In genomic region chr7:32577421-32577820, GRCh38 we compare ENCODE assay signal across 24 cellular contexts.
DNase-seq lines count a peak whose midpoint lies in the region; ATAC-seq, FAIRE-seq and TF ChIP-seq lines count a peak whose summit lies in the region.
"Had no signal": no experiment of that assay in that cellular context is flagged by ENCODE, and none has a peak within 500 bp of the region (broad histone marks: within the 10 kb centered on the region; RNA-seq: fewer than 3 reads in every experiment).

No MANE protein-coding gene starts in this region.

- in situ Hi-C loops in HepG2 (cut with HindIII; ENCODE audit: extremely low pct_ligation_motif_present, low pct_unique_long_range_greater_than_20kb): no loop called here

- no peaks in the 10 kb centered on the region for H3K27me3 Mint-ChIP-seq in naive thymus-derived CD4-positive, alpha-beta T cell
- H3K27me3 Mint-ChIP-seq in activated CD4-positive, alpha-beta T cell treated with anti-CD3 and anti-CD28 coated beads, Interleukin-2, amount 10 ng/mL, durations not matched to agents 7 days and 5 days: no peaks in the 10 kb centered on the region
- H3K27me3 Mint-ChIP-seq: CD4-positive, CD25-positive, alpha-beta regulatory T cell; IgD-negative memory B cell; T-cell had no signal

- H2AFZ ChIP-seq in HepG2 (ENCODE audit: low read length) (no peak overlapping the region), SK-N-SH (ENCODE audit: low read depth) (no peak overlapping the region)
- H2AFZ ChIP-seq: PC-9 had no signal

- POLR2A ChIA-PET in HepG2 (lab: Yijun Ruan, JAX): no interaction called here
- POLR2A ChIA-PET in SK-N-SH (lab: Yijun Ruan, JAX): interaction anchor here (0.8 kb wide), 1 partner anchor 82 kb away, joined by 3 read pairs; the partner anchor contains the start of gene AVL9
- POLR2A ChIA-PET in naive thymus-derived CD4-positive, alpha-beta T cell (lab: Charles Lee): no interaction called here
- POLR2A ChIA-PET in activated CD4-positive, alpha-beta T cell treated with anti-CD3 and anti-CD28 coated beads, Interleukin-2, amount 10 ng/mL, durations not matched to agents 7 days and 5 days (lab: Charles Lee): no interaction called here

- H3K27ac ChIP-seq in HepG2 (ENCODE audit: extremely low read length, insufficient read depth, low read length) (no peak overlapping the region), right lobe of liver (no peak overlapping the region), SK-N-SH (ENCODE audit: low read depth in 2 of 2, low read length in 1 of 2) (peak overlapping the region in 1 of 2 experiments; percentile 2; a peak in 2 of 4 replicates)
- no peak overlapping the region for H3K27ac ChIP-seq in naive thymus-derived CD4-positive, alpha-beta T cell (ENCODE audit: low read depth, low read length)
- H3K27ac ChIP-seq: PC-9, RWPE1 had no signal

- BruUV-seq in HepG2 (replicated peaks; lab: Mats Ljungman, UMichigan): no TSS peak

- TF ChIP-seq CTCF in HepG2 (CRISPR knock-in tag; IDR thresholded peaks at IDR 0.05): no peak
- TF ChIP-seq CTCF in right lobe of liver (IDR thresholded peaks at IDR 0.05): no peak
- no peak for TF ChIP-seq CTCF in SK-N-SH (IDR thresholded peaks at IDR 0.05)

- H3K9ac ChIP-seq in HepG2 (ENCODE audit: insufficient read depth, low read depth, low read length): no peak overlapping the region
- H3K9ac ChIP-seq in SK-N-SH: no peak overlapping the region

- no peak for TF ChIP-seq POLR2A in HepG2 (IDR thresholded peaks at IDR 0.05; ENCODE audit: insufficient read depth in 1 of 2, low read depth in 2 of 2, low read length in 2 of 2)
- no peak for TF ChIP-seq POLR2A in right lobe of liver (IDR thresholded peaks at IDR 0.05)

- DNase-seq in HepG2 (ENCODE audit: low spot score) (no peak), right lobe of liver (no peak), SK-N-SH (peak; percentile 62), H7 (no peak), NCI-H524 treated with DMSO at 0.1 percent for 48 hours (lab: John Stamatoyannopoulos, UW) (no peak)
- no peak for DNase-seq in naive thymus-derived CD4-positive, alpha-beta T cell
- no peak for DNase-seq in activated CD4-positive, alpha-beta T cell treated with anti-CD3 and anti-CD28 coated beads, Interleukin-2, amount 10 ng/mL, durations not matched to agents 7 days and 5 days
- DNase-seq: Caco-2; CD4-positive, CD25-positive, alpha-beta regulatory T cell; Karpas-422; MV-4-11; NCI-H1105 treated with DMSO at 0.1 percent for 48 hours; NCI-H1694; NCI-H2081 treated with DMSO at 0.1 percent for 48 hours; NCI-H2171 treated with DMSO at 0.1 percent for 48 hours; NCI-H526; PC-9; SHP77 treated with DMSO at 0.1 percent for 48 hours; T-cell had no signal

- no peak for TF ChIP-seq EP300 in HepG2 (IDR thresholded peaks at IDR 0.05; ENCODE audit: low read depth in 2 of 2, low read length in 2 of 2)
- no peak for TF ChIP-seq EP300 in HepG2 (CRISPR knock-in tag; IDR thresholded peaks at IDR 0.05; ENCODE audit: borderline replicate concordance)
- peak in 1 of 2 experiments; percentile 29; a peak in 1 of 4 replicates for TF ChIP-seq EP300 in SK-N-SH (IDR thresholded peaks at IDR 0.05; ENCODE audit: borderline replicate concordance in 1 of 2, low read depth in 1 of 2, low read length in 1 of 2)

- H3K79me2 ChIP-seq in HepG2 (ENCODE audit: insufficient read depth, low read length): no peaks in the 10 kb centered on the region
- H3K79me2 ChIP-seq in SK-N-SH (ENCODE audit: insufficient read depth): no peaks in the 10 kb centered on the region

- CTCF ChIA-PET in HepG2 (lab: Yijun Ruan, JAX; ENCODE audit: low intra/inter-chr PET ratio, low total read pairs) (no interaction called here), SK-N-SH (lab: Yijun Ruan, JAX) (interaction anchor here (0.8 to 0.9 kb wide), 2 partner anchors 17 to 87 kb away, joined by 3 read pairs; partner anchors contain the start of gene LSM5)
- CTCF ChIA-PET in naive thymus-derived CD4-positive, alpha-beta T cell (lab: Charles Lee): no interaction called here
- CTCF ChIA-PET in activated CD4-positive, alpha-beta T cell treated with anti-CD3 and anti-CD28 coated beads, Interleukin-2, amount 10 ng/mL, durations not matched to agents 7 days and 5 days (lab: Charles Lee): no interaction called here

- peaks cover 30% of the 10 kb centered on the region for H3F3A ChIP-seq in SK-N-SH (replicated peaks; ENCODE audit: insufficient read depth)

- H3K36me3 Mint-ChIP-seq in naive thymus-derived CD4-positive, alpha-beta T cell: peaks cover 0 to 41% (median 18%) of the 10 kb centered on the region in 5 donors
- peaks cover 45% of the 10 kb centered on the region for H3K36me3 Mint-ChIP-seq in activated CD4-positive, alpha-beta T cell treated with anti-CD3 and anti-CD28 coated beads, Interleukin-2, amount 10 ng/mL, durations not matched to agents 7 days and 5 days (ENCODE audit: low read depth)

- no peak for TF ChIP-seq RAD21 in HepG2 (CRISPR knock-in tag; IDR thresholded peaks at IDR 0.05)
- no peak for TF ChIP-seq RAD21 in SK-N-SH (IDR thresholded peaks at IDR 0.05; ENCODE audit: low read length)

- H3K4me3 ChIP-seq in HepG2 (replicated peaks in 1 of 3; ENCODE audit: insufficient read depth in 1 of 3, low read depth in 2 of 3, low read length in 3 of 3): no peak overlapping the region
- H3K4me3 ChIP-seq in right lobe of liver: no peak overlapping the region
- H3K4me3 ChIP-seq in SK-N-SH (ENCODE audit: low read depth in 2 of 2, low read length in 1 of 2): no peak overlapping the region
- H3K4me3 ChIP-seq in naive thymus-derived CD4-positive, alpha-beta T cell (ENCODE audit: low read length): no peak overlapping the region
- H3K4me3 ChIP-seq in H7 (ENCODE audit: insufficient read depth, low read depth, low read length): no peak overlapping the region
- H3K4me3 ChIP-seq: PC-9 had no signal

- ATAC-seq in HepG2 (peak; percentile 48; the same call in 2 of the 3 replicates), right lobe of liver (no peak)
- no peak for ATAC-seq in naive thymus-derived CD4-positive, alpha-beta T cell
- ATAC-seq: T-cell had no signal

- H3K27me3 ChIP-seq in HepG2 (ENCODE audit: control insufficient read depth in 1 of 2, insufficient read depth in 2 of 2, low read length in 2 of 2): no peaks in the 10 kb centered on the region
- H3K27me3 ChIP-seq in right lobe of liver: no peaks in the 10 kb centered on the region
- H3K27me3 ChIP-seq in SK-N-SH (ENCODE audit: insufficient read depth): no peaks in the 10 kb centered on the region
- H3K27me3 ChIP-seq in naive thymus-derived CD4-positive, alpha-beta T cell (ENCODE audit: control insufficient read depth in 2 of 2, insufficient read depth in 2 of 2, low read length in 2 of 2): no peaks in the 10 kb centered on the region
- no peaks in the 10 kb centered on the region for H3K27me3 ChIP-seq in H7 (ENCODE audit: control insufficient read depth, insufficient read depth, low read length)

- peak overlapping the region in 6 of 9 donors; percentile 4 to 73 (median 28) for H3K27ac Mint-ChIP-seq in naive thymus-derived CD4-positive, alpha-beta T cell
- H3K27ac Mint-ChIP-seq in activated CD4-positive, alpha-beta T cell treated with anti-CD3 and anti-CD28 coated beads, Interleukin-2, amount 10 ng/mL, durations not matched to agents 7 days and 5 days: no peak overlapping the region
- H3K27ac Mint-ChIP-seq: IgD-negative memory B cell, T-cell had no signal

- H3K36me3 ChIP-seq in HepG2 (replicated peaks in 1 of 2; ENCODE audit: control insufficient read depth in 1 of 2, insufficient read depth in 2 of 2, low read length in 2 of 2) (peaks cover 12 to 67% of the 10 kb centered on the region in 2 experiments), right lobe of liver (peaks cover 0 to 65% (median 9%) of the 10 kb centered on the region in 4 donors), SK-N-SH (replicated peaks in 1 of 2; ENCODE audit: control insufficient read depth in 1 of 2, insufficient read depth in 2 of 2, low read length in 1 of 2) (peaks cover 73 to 91% of the 10 kb centered on the region in 2 experiments), H7 (replicated peaks; ENCODE audit: control insufficient read depth, insufficient read depth, low read length) (peaks cover 21% of the 10 kb centered on the region)
- peaks cover 6 to 76% (median 15%) of the 10 kb centered on the region in 3 experiments for H3K36me3 ChIP-seq in naive thymus-derived CD4-positive, alpha-beta T cell (ENCODE audit: control insufficient read depth in 2 of 3, insufficient read depth in 3 of 3, low read length in 3 of 3)

- no peak overlapping the region for H3K4me3 Mint-ChIP-seq in naive thymus-derived CD4-positive, alpha-beta T cell
- no peak overlapping the region for H3K4me3 Mint-ChIP-seq in activated CD4-positive, alpha-beta T cell treated with anti-CD3 and anti-CD28 coated beads, Interleukin-2, amount 10 ng/mL, durations not matched to agents 7 days and 5 days
- H3K4me3 Mint-ChIP-seq: CD4-positive, CD25-positive, alpha-beta regulatory T cell; T-cell had no signal

- no peaks in the 10 kb centered on the region for H3K9me3 ChIP-seq in HepG2 (ENCODE audit: low read length)
- no peaks in the 10 kb centered on the region for H3K9me3 ChIP-seq in right lobe of liver
- no peaks in the 10 kb centered on the region for H3K9me3 ChIP-seq in SK-N-SH
- no peaks in the 10 kb centered on the region for H3K9me3 ChIP-seq in naive thymus-derived CD4-positive, alpha-beta T cell (ENCODE audit: control insufficient read depth in 2 of 3, low read length in 3 of 3)
- H3K9me3 ChIP-seq: Caco-2 had no signal

- 75% methylated on average over 2 of the region's 2 CpGs for WGBS in HepG2 (ENCODE audit: low lambda C conversion rate)
- WGBS in right lobe of liver (ENCODE audit: insufficient coverage, low coverage, low lambda C conversion rate, missing lambda C conversion rate): 92% methylated on average over 2 of the region's 2 CpGs
- 42% methylated on average over 2 of the region's 2 CpGs for WGBS in SK-N-SH (ENCODE audit: low lambda C conversion rate)

- FAIRE-seq in HepG2 (lab: Jason Lieb, UNC): no peak
- FAIRE-seq: G401.6, GM12892, H1 had no signal

- H3K4me1 ChIP-seq in HepG2 (ENCODE audit: insufficient read depth, low read length): peaks cover 6% of the 10 kb centered on the region
- no peaks in the 10 kb centered on the region for H3K4me1 ChIP-seq in right lobe of liver
- H3K4me1 ChIP-seq in SK-N-SH (ENCODE audit: control insufficient read depth in 1 of 2, insufficient read depth in 2 of 2, low read depth in 1 of 2, low read length in 1 of 2): peaks cover 0 to 7% of the 10 kb centered on the region in 2 experiments; a peak in 2 of 4 replicates
- H3K4me1 ChIP-seq in naive thymus-derived CD4-positive, alpha-beta T cell (ENCODE audit: control insufficient read depth in 2 of 2, insufficient read depth in 2 of 2, low read length in 2 of 2): no peaks in the 10 kb centered on the region
- H3K4me1 ChIP-seq: Caco-2 had no signal

- H4K20me1 ChIP-seq in HepG2 (ENCODE audit: insufficient read depth, low read length) (no peaks in the 10 kb centered on the region), SK-N-SH (ENCODE audit: insufficient read depth) (no peaks in the 10 kb centered on the region)

- no peaks in the 10 kb centered on the region for H3K4me1 Mint-ChIP-seq in naive thymus-derived CD4-positive, alpha-beta T cell
- H3K4me1 Mint-ChIP-seq in activated CD4-positive, alpha-beta T cell treated with anti-CD3 and anti-CD28 coated beads, Interleukin-2, amount 10 ng/mL, durations not matched to agents 7 days and 5 days: no peaks in the 10 kb centered on the region
- H3K4me1 Mint-ChIP-seq: IgD-negative memory B cell, T-cell had no signal

- intact Hi-C loops in HepG2 (cut with micrococcal nuclease; ENCODE audit: unreplicated experiment): no loop called here
- intact Hi-C loops in right lobe of liver (cut with DNase I): no loop called here
- intact Hi-C loops in naive thymus-derived CD4-positive, alpha-beta T cell (cut with micrococcal nuclease): no loop called here

- no peaks in the 10 kb centered on the region for H3K9me2 ChIP-seq in SK-N-SH

- no peak overlapping the region for H3K4me2 ChIP-seq in HepG2 (ENCODE audit: low read depth, low read length)
- no peak overlapping the region for H3K4me2 ChIP-seq in SK-N-SH
- H3K4me2 ChIP-seq: PC-9 had no signal

- no peaks in the 10 kb centered on the region for H3K9me3 Mint-ChIP-seq in naive thymus-derived CD4-positive, alpha-beta T cell
- no peaks in the 10 kb centered on the region for H3K9me3 Mint-ChIP-seq in activated CD4-positive, alpha-beta T cell treated with anti-CD3 and anti-CD28 coated beads, Interleukin-2, amount 10 ng/mL, durations not matched to agents 7 days and 5 days
- H3K9me3 Mint-ChIP-seq: CD4-positive, CD25-positive, alpha-beta regulatory T cell; IgD-negative memory B cell; T-cell had no signal

Comparison
In these comparisons a context has a peak if more than half of its experiments do, and no peak if none do; other contexts are left out.
1. Of the 25 proteins assayed by ChIP-seq in both HepG2 and SK-N-SH: peak only in HepG2: none; only in SK-N-SH: CHD2, MXI1 and TCF12; in both: none; in neither: 21; mixed calls (peak in some experiments, not most) for 1.